ENCODE assay signal across 1 cellular context in genomic region chr6:5718231-5718947, GRCh38.
TF ChIP-seq lines count a peak whose summit lies in the region.

No MANE protein-coding gene starts in this region.

TF ChIP-seq in H1, 55 proteins besides CTCF, POLR2A, EP300 and RAD21 (continued from another document):
- TF ChIP-seq CHD7 (IDR thresholded peaks at IDR 0.05; ENCODE audit: insufficient replicate concordance, low read length) = no peak
- no peak for TF ChIP-seq JUN (IDR thresholded peaks at IDR 0.05; ENCODE audit: low read depth, low read length)
- TF ChIP-seq SAP30 (IDR thresholded peaks at IDR 0.05; ENCODE audit: insufficient read depth, insufficient replicate concordance, low read length) = no peak
- TF ChIP-seq, protein P1, sequence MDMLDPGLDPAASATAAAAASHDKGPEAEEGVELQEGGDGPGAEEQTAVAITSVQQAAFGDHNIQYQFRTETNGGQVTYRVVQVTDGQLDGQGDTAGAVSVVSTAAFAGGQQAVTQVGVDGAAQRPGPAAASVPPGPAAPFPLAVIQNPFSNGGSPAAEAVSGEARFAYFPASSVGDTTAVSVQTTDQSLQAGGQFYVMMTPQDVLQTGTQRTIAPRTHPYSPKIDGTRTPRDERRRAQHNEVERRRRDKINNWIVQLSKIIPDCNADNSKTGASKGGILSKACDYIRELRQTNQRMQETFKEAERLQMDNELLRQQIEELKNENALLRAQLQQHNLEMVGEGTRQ (IDR thresholded peaks at IDR 0.05; ENCODE audit: low read length) = no peak
- TF ChIP-seq ATF3 (IDR thresholded peaks at IDR 0.05; ENCODE audit: insufficient read depth, low read depth, low read length) = no peak
- TF ChIP-seq TAF1 (IDR thresholded peaks at IDR 0.05; ENCODE audit: low read depth, low read length) = no peak
